Comparison of ENCODE assay signal across 8 cellular contexts in the genomic region with DNA sequence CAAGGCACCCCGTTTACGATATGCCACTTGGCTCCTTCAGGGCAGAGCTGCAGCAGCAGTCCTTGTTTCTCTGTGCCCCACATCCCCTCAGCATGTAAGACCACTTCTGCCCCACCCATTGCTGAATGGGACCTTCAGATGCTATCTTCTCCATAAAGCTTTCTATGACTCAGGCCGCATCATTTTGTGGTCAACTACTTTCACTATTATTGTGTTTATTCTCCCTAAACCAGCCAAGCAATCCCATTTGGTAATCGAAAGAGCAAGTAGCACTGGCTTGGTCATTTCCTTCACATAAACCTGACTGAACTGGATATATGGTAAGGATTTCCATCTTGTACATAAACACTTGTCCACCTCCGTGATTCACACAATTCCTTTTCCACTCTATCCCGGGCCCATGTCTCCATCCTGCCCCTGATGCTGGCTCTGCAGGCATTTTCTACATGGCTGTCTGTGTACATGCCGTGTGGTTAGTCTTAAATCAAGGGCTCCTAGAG. TPM values are rescaled to one million over a fixed set of nuclear protein-coding genes. Genes with fewer than 3 reads are reported as not detected.
DNase-seq lines count a peak whose midpoint lies in the region; ATAC-seq, FAIRE-seq and TF ChIP-seq lines count a peak whose summit lies in the region.

No MANE protein-coding gene starts in this region.

- H3K27me3 Mint-ChIP-seq in activated T-helper 2 cell treated with anti-CD3 and anti-CD28 coated beads, Interferon-gamma antibody, Interleukin-2, Interleukin-4, amounts not matched to agents 10 μg/mL and 5 μg/mL and 100 μg/mL, durations not matched to agents 14 hours and 24 hours and 36 hours (ENCODE audit: low read depth), result no peaks in the 10 kb centered on the region

- DNase-seq in ACHN (peak; percentile 39), GM19239 (ENCODE audit: insufficient read length, low spot score) (peak; percentile 30), NCI-H510A (lab: John Stamatoyannopoulos, UW) (no peak), erythroblast (lab: John Stamatoyannopoulos, UW) (no peak)
- peak; percentile 54 for DNase-seq in activated T-helper 2 cell treated with anti-CD3 and anti-CD28 coated beads, Interferon-gamma antibody, Interleukin-2, Interleukin-4, amounts not matched to agents 10 μg/mL and 5 μg/mL and 100 μg/mL, durations not matched to agents 14 hours and 24 hours and 36 hours (ENCODE audit: low spot score)
- peak; percentile 38 to 42 for DNase-seq in stimulated activated CD8-positive, alpha-beta memory T cell treated with anti-CD3 and anti-CD28 coated beads, Interleukin-15, amount 100 ng/mL, for 48 hours (ENCODE audit: low read depth in 2 of 2)

- peak overlapping the region; percentile 91 for H3K27ac Mint-ChIP-seq in activated T-helper 2 cell treated with anti-CD3 and anti-CD28 coated beads, Interferon-gamma antibody, Interleukin-2, Interleukin-4, amounts not matched to agents 10 μg/mL and 5 μg/mL and 100 μg/mL, durations not matched to agents 14 hours and 24 hours and 36 hours

- in situ Hi-C loops in ACHN (cut with HindIII; ENCODE audit: low pct_ligation_motif_present, low pct_unique_long_range_greater_than_20kb, low sequenced_read_pairs), result no loop called here

- no peak overlapping the region for H3K4me3 Mint-ChIP-seq in activated T-helper 2 cell treated with anti-CD3 and anti-CD28 coated beads, Interferon-gamma antibody, Interleukin-2, Interleukin-4, amounts not matched to agents 10 μg/mL and 5 μg/mL and 100 μg/mL, durations not matched to agents 14 hours and 24 hours and 36 hours (ENCODE audit: low read depth)

- peak; percentile 79 for FAIRE-seq in GM19239 (lab: Jason Lieb, UNC)

- H3K4me1 Mint-ChIP-seq in activated T-helper 2 cell treated with anti-CD3 and anti-CD28 coated beads, Interferon-gamma antibody, Interleukin-2, Interleukin-4, amounts not matched to agents 10 μg/mL and 5 μg/mL and 100 μg/mL, durations not matched to agents 14 hours and 24 hours and 36 hours (ENCODE audit: low read depth), result peaks cover 78% of the 10 kb centered on the region

- no peak for TF ChIP-seq POLR2A in erythroblast (IDR thresholded peaks at IDR 0.05; ENCODE audit: low read length)

- intact Hi-C loops in activated T-helper 2 cell treated with anti-CD3 and anti-CD28 coated beads, Interferon-gamma antibody, Interleukin-2, Interleukin-4, amounts not matched to agents 10 μg/mL and 5 μg/mL and 100 μg/mL, durations not matched to agents 14 hours and 24 hours and 36 hours (cut with micrococcal nuclease), result loop anchor here (1.0 kb wide), 3 partner anchors 16 to 252 kb away; no protein-coding TSS in a partner anchor

- no peaks in the 10 kb centered on the region for H3K9me3 Mint-ChIP-seq in activated T-helper 2 cell treated with anti-CD3 and anti-CD28 coated beads, Interferon-gamma antibody, Interleukin-2, Interleukin-4, amounts not matched to agents 10 μg/mL and 5 μg/mL and 100 μg/mL, durations not matched to agents 14 hours and 24 hours and 36 hours

- H3K36me3 Mint-ChIP-seq in activated T-helper 2 cell treated with anti-CD3 and anti-CD28 coated beads, Interferon-gamma antibody, Interleukin-2, Interleukin-4, amounts not matched to agents 10 μg/mL and 5 μg/mL and 100 μg/mL, durations not matched to agents 14 hours and 24 hours and 36 hours (ENCODE audit: low read depth), result no peaks in the 10 kb centered on the region

- peak; percentile 57 for ATAC-seq in HG03460 (IDR thresholded peaks at IDR 0.05; ENCODE audit: unreplicated experiment)
- ATAC-seq in HG02571 (IDR thresholded peaks at IDR 0.05; ENCODE audit: unreplicated experiment), result no peak

RNA-seq across cellular contexts. Expression of a gene that starts 25.7 kb away (rescaled TPM):
- total RNA-seq in activated T-helper 2 cell treated with anti-CD3 and anti-CD28 coated beads, Interferon-gamma antibody, Interleukin-2, Interleukin-4, amounts not matched to agents 10 μg/mL and 5 μg/mL and 100 μg/mL, durations not matched to agents 14 hours and 24 hours and 36 hours, result 1.1 and 1.7 TPM in 2 replicates

Comparison
In these comparisons a context has a peak if more than half of its experiments do, and no peak if none do; other contexts are left out.
1. DNase-seq: peak in ACHN (single experiment), GM19239 (single experiment), activated T-helper 2 cell treated with anti-CD3 and anti-CD28 coated beads, Interferon-gamma antibody, Interleukin-2, Interleukin-4, amounts not matched to agents 10 μg/mL and 5 μg/mL and 100 μg/mL, durations not matched to agents 14 hours and 24 hours and 36 hours (single experiment) and stimulated activated CD8-positive, alpha-beta memory T cell treated with anti-CD3 and anti-CD28 coated beads, Interleukin-15, amount 100 ng/mL, for 48 hours (2 of 2); none in NCI-H510A (single experiment) and erythroblast (0 of 2).